In genomic region chr1:195071461-195071860, GRCh38 we compare ENCODE assay signal across 17 cellular contexts.
"Had no signal": no experiment of that assay in that cellular context is flagged by ENCODE, and none has a peak within 500 bp of the region (broad histone marks: within the 10 kb centered on the region; RNA-seq: fewer than 3 reads in every experiment).

No MANE protein-coding gene starts in this region.

- ATAC-seq: gastrocnemius medialis; left ventricle myocardium superior; lower lobe of right lung; naive thymus-derived CD8-positive, alpha-beta T cell; sciatic nerve; stimulated activated naive CD8-positive, alpha-beta T cell treated with anti-CD3 and anti-CD28 coated beads, Interleukin-15, amount 100 ng/mL, for 72 hours; upper lobe of right lung had no signal

- DNase-seq: gastrocnemius medialis; head of caudate nucleus; left ventricle myocardium superior; lower lobe of right lung; naive thymus-derived CD8-positive, alpha-beta T cell; nephron progenitor cell; nucleus accumbens; stimulated activated CD4-positive, alpha-beta T cell treated with anti-CD3 and anti-CD28 coated beads, Interleukin-12 subunit alpha, Interleukin-12 subunit beta, amount 100 ng/mL, for 4 hours; stimulated activated CD4-positive, alpha-beta T cell treated with anti-CD3 and anti-CD28 coated beads, Interleukin-1b, Interleukin-23, amount 100 ng/mL, for 48 hours; stimulated activated CD4-positive, alpha-beta T cell treated with anti-CD3 and anti-CD28 coated beads, Interleukin-4, amount 100 ng/mL, for 1 hour; stimulated activated CD8-positive, alpha-beta memory T cell treated with anti-CD3 and anti-CD28 coated beads, Interleukin-4, amount 100 ng/mL, for 48 hours; stimulated activated naive CD4-positive, alpha-beta T cell; stimulated activated naive CD8-positive, alpha-beta T cell treated with anti-CD3 and anti-CD28 coated beads, Interleukin-15, amount 100 ng/mL, for 72 hours; transverse colon; upper lobe of right lung; uterus had no signal
